In genomic region chr21:46037338-46038325, GRCh38 we compare ENCODE assay signal across 25 cellular contexts. TPM values are rescaled to one million over a fixed set of nuclear protein-coding genes. Genes with fewer than 3 reads are reported as not detected.
DNase-seq lines count a peak whose midpoint lies in the region; ATAC-seq and TF ChIP-seq lines count a peak whose summit lies in the region.
"Had no signal": no experiment of that assay in that cellular context is flagged by ENCODE, and none has a peak within 500 bp of the region (broad histone marks: within the 10 kb centered on the region; RNA-seq: fewer than 3 reads in every experiment).

No MANE protein-coding gene starts in this region.

- no peaks in the 10 kb centered on the region for H3K36me3 ChIP-seq in left ventricle myocardium inferior
- no peaks in the 10 kb centered on the region for H3K36me3 ChIP-seq in upper lobe of right lung
- H3K36me3 ChIP-seq: cardiac muscle cell, HAP-1, pancreas had no signal

- no peaks in the 10 kb centered on the region for H3K9me3 ChIP-seq in left ventricle myocardium inferior (replicated peaks)
- no peaks in the 10 kb centered on the region for H3K9me3 ChIP-seq in upper lobe of right lung
- H3K9me3 ChIP-seq: HAP-1, pancreas, SK-N-SH had no signal

- H3K27ac Mint-ChIP-seq in osteocyte (ENCODE audit: unreplicated experiment) = no peak overlapping the region

- peaks cover 27% of the 10 kb centered on the region for H3K4me1 Mint-ChIP-seq in osteocyte (ENCODE audit: unreplicated experiment)

- H3K4me3 ChIP-seq in left ventricle myocardium inferior = no peak overlapping the region
- H3K4me3 ChIP-seq in upper lobe of right lung = no peak overlapping the region
- H3K4me3 ChIP-seq: cardiac muscle cell, HAP-1, pancreas had no signal

- intact Hi-C loops in cardiac septum (cut with DNase I) (loop anchor here (5.0 kb wide), 1 partner anchor 65 kb away; no protein-coding TSS in a partner anchor), Right ventricle myocardium superior (cut with DNase I) (no loop called here), left ventricle myocardium inferior (cut with micrococcal nuclease) (no loop called here), upper lobe of right lung (cut with DNase I) (no loop called here)

- DNase-seq in cardiac septum (ENCODE audit: low spot score) (peak; percentile 68), Right ventricle myocardium superior (no peak), left ventricle myocardium inferior (no peak), osteocyte (ENCODE audit: extremely low spot score, unreplicated experiment) (peak; percentile 84), upper lobe of right lung (peak; percentile 65), GM19240 (ENCODE audit: insufficient read length, low spot score) (no peak)
- DNase-seq: activated CD4-positive, alpha-beta T cell treated with anti-CD3 and anti-CD28 coated beads for 4 hours; activated naive CD4-positive, alpha-beta T cell treated with Interleukin-2 at 50 U/mL for 16 hours; activated T-cell treated with anti-CD3 and anti-CD28 coated beads, Interleukin-2, amount 50 U/mL, for 48 hours; DMS153; naive B cell; NCI-H1105; NCI-H2029 treated with DMSO at 0.1 percent for 48 hours; NCI-H345; NCI-H748 treated with DMSO at 0.1 percent for 48 hours; pancreas; RPMI8226; SK-N-SH; stimulated activated CD8-positive, alpha-beta memory T cell treated with anti-CD3 and anti-CD28 coated beads, Interleukin-4, amount 100 ng/mL, for 48 hours; T-helper 2 cell had no signal

- H3K27me3 ChIP-seq in left ventricle myocardium inferior (ENCODE audit: low read depth) = no peaks in the 10 kb centered on the region
- H3K27me3 ChIP-seq in upper lobe of right lung = no peaks in the 10 kb centered on the region
- H3K27me3 ChIP-seq: cardiac muscle cell, pancreas had no signal

- no peaks in the 10 kb centered on the region for H3K9me3 Mint-ChIP-seq in osteocyte (ENCODE audit: unreplicated experiment)

- H3K4me3 Mint-ChIP-seq in osteocyte (ENCODE audit: unreplicated experiment) = no peak overlapping the region
- H3K4me3 Mint-ChIP-seq: naive B cell had no signal

- peak overlapping the region; percentile 82 for H3K27ac ChIP-seq in left ventricle myocardium inferior (replicated peaks)
- H3K27ac ChIP-seq in upper lobe of right lung = no peak overlapping the region
- H3K27ac ChIP-seq: cardiac muscle cell, HL-60, pancreas had no signal

- no peaks in the 10 kb centered on the region for H3K27me3 Mint-ChIP-seq in osteocyte (ENCODE audit: unreplicated experiment)

- H3K4me1 ChIP-seq in left ventricle myocardium inferior (peaks cover 28% of the 10 kb centered on the region), upper lobe of right lung (no peaks in the 10 kb centered on the region)
- H3K4me1 ChIP-seq: pancreas had no signal

- H3K36me3 Mint-ChIP-seq in osteocyte (ENCODE audit: unreplicated experiment) = no peaks in the 10 kb centered on the region

- ATAC-seq in Right ventricle myocardium superior (ENCODE audit: poor library complexity) (no peak), upper lobe of right lung (no peak), GM18517 (IDR thresholded peaks at IDR 0.05; ENCODE audit: unreplicated experiment) (no peak), HG02870 (IDR thresholded peaks at IDR 0.05; ENCODE audit: unreplicated experiment) (no peak)

- TF ChIP-seq CTCF in left ventricle myocardium inferior (IDR thresholded peaks at IDR 0.05; ENCODE audit: borderline replicate concordance) = no peak
- TF ChIP-seq CTCF in osteocyte (IDR thresholded peaks at IDR 0.05) = no peak
- no peak for TF ChIP-seq CTCF in upper lobe of right lung (IDR thresholded peaks at IDR 0.05)

RNA-seq across cellular contexts. Expression of gene COL6A1, which starts 56.1 kb away (rescaled TPM):
- total RNA-seq in cardiac septum (140 TPM), Right ventricle myocardium superior (173 TPM), left ventricle myocardium inferior (154 TPM), osteocyte (1,503 and 1,582 TPM in 2 replicates), upper lobe of right lung (175 TPM)

Comparison
In these comparisons a context has a peak if more than half of its experiments do, and no peak if none do; other contexts are left out.
1. DNase-seq: peak in cardiac septum (single experiment), osteocyte (single experiment) and upper lobe of right lung (single experiment); none in Right ventricle myocardium superior (single experiment), left ventricle myocardium inferior (single experiment) and GM19240 (single experiment).